37 cellular contexts compared by ENCODE assay signal in genomic region chr5:105767265-105767664, GRCh38.
"Had no signal": no experiment of that assay in that cellular context is flagged by ENCODE, and none has a peak within 500 bp of the region (broad histone marks: within the 10 kb centered on the region; RNA-seq: fewer than 3 reads in every experiment).

No MANE protein-coding gene starts in this region.

- DNase-seq: activated B cell treated with CpG ODN at 0.5 μM for 24 hours; activated CD4-positive, alpha-beta memory T cell treated with anti-CD3 and anti-CD28 coated beads for 36 hours; activated CD4-positive, alpha-beta T cell treated with anti-CD3 and anti-CD28 coated beads for 36 hours; activated CD4-positive, alpha-beta T cell treated with anti-CD3 and anti-CD28 coated beads, Interleukin-2, amount 10 ng/mL, durations not matched to agents 24 days and 14 days; activated CD8-positive, alpha-beta memory T cell treated with anti-CD3 and anti-CD28 coated beads, Interleukin-2, amount 10 ng/mL, durations not matched to agents 7 days and 5 days; activated CD8-positive, alpha-beta memory T cell treated with anti-CD3 and anti-CD28 coated beads, Interleukin-2, amount 50 U/mL, for 4 hours; activated CD8-positive, alpha-beta T cell treated with anti-CD3 and anti-CD28 coated beads, Interleukin-2, amount 10 ng/mL, durations not matched to agents 7 days and 5 days; activated effector memory CD4-positive, alpha-beta T cell treated with anti-CD3 and anti-CD28 coated beads, Interleukin-2, amount 50 U/mL, for 16 hours; activated naive CD4-positive, alpha-beta T cell treated with anti-CD3 and anti-CD28 coated beads for 36 hours; activated naive CD8-positive, alpha-beta T cell treated with anti-CD3 and anti-CD28 coated beads for 36 hours; activated naive CD8-positive, alpha-beta T cell treated with anti-CD3 and anti-CD28 coated beads, Interleukin-2, amount 50 U/mL, for 24 hours; activated T-cell treated with anti-CD3 and anti-CD28 coated beads, Interleukin-2, amount 50 U/mL, for 1 hour; activated T-cell treated with anti-CD3 and anti-CD28 coated beads, Interleukin-2, amount 50 U/mL, for 48 hours; adrenal gland; amygdala; aorta; body of pancreas; dorsolateral prefrontal cortex; effector memory CD4-positive, alpha-beta T cell; endodermal cell; erythroblast; foreskin keratinocyte; gastrocnemius medialis; heart right ventricle; hippocampal formation; T-helper 17 cell; T1000; WERI-Rb-1 had no signal

- H3K4me3 Mint-ChIP-seq: activated B cell treated with CpG ODN at 0.5 μM for 24 hours; activated CD4-positive, alpha-beta memory T cell treated with anti-CD3 and anti-CD28 coated beads for 36 hours; activated CD4-positive, alpha-beta T cell treated with anti-CD3 and anti-CD28 coated beads for 36 hours; activated CD4-positive, alpha-beta T cell treated with anti-CD3 and anti-CD28 coated beads, Interleukin-2, amount 10 ng/mL, durations not matched to agents 24 days and 14 days; activated CD8-positive, alpha-beta memory T cell treated with anti-CD3 and anti-CD28 coated beads, Interleukin-2, amount 10 ng/mL, durations not matched to agents 7 days and 5 days; activated CD8-positive, alpha-beta T cell treated with anti-CD3 and anti-CD28 coated beads, Interleukin-2, amount 10 ng/mL, durations not matched to agents 7 days and 5 days; activated naive CD4-positive, alpha-beta T cell treated with anti-CD3 and anti-CD28 coated beads for 36 hours; activated naive CD4-positive, alpha-beta T cell treated with anti-CD3 and anti-CD28 coated beads, Interleukin-2, amount 50 U/mL, for 24 hours; activated naive CD8-positive, alpha-beta T cell treated with anti-CD3 and anti-CD28 coated beads for 36 hours; activated naive CD8-positive, alpha-beta T cell treated with anti-CD3 and anti-CD28 coated beads, Interleukin-2, amount 50 U/mL, for 24 hours; activated T-helper 1 cell treated with anti-CD3 and anti-CD28 coated beads, Interleukin-12 subunit alpha, Interleukin-12 subunit beta, Interleukin-2, Interleukin-4 antibody, amounts not matched to agents 30 ng/mL and 10 ng/mL and 1 ng/mL, durations not matched to agents 14 hours and 24 hours and 36 hours; central memory CD8-positive, alpha-beta T cell; dendritic cell treated with granulocyte-macrophage colony-stimulating factor and Interleukin-4, amounts not matched to agents 40 ng/mL and 50 ng/mL, for 4 days; endodermal cell; T-helper 17 cell; T-helper 2 cell treated with Interferon-gamma antibody and Interleukin-4, amounts not matched to agents 5 μg/mL and 100 μg/mL, for 36 hours had no signal

- H3K36me3 Mint-ChIP-seq: activated CD8-positive, alpha-beta memory T cell treated with anti-CD3 and anti-CD28 coated beads, Interleukin-2, amount 10 ng/mL, durations not matched to agents 7 days and 5 days; activated naive CD4-positive, alpha-beta T cell treated with anti-CD3 and anti-CD28 coated beads, Interleukin-2, amount 50 U/mL, for 24 hours; activated naive CD8-positive, alpha-beta T cell treated with anti-CD3 and anti-CD28 coated beads for 36 hours had no signal

- H3K4me1 ChIP-seq: adrenal gland, body of pancreas, esophagus muscularis mucosa, foreskin keratinocyte, gastrocnemius medialis, heart right ventricle had no signal

- H3K27ac Mint-ChIP-seq: activated B cell treated with CpG ODN at 0.5 μM for 24 hours; activated CD4-positive, alpha-beta memory T cell treated with anti-CD3 and anti-CD28 coated beads for 36 hours; activated CD4-positive, alpha-beta T cell treated with anti-CD3 and anti-CD28 coated beads for 36 hours; activated CD4-positive, alpha-beta T cell treated with anti-CD3 and anti-CD28 coated beads, Interleukin-2, amount 10 ng/mL, durations not matched to agents 24 days and 14 days; activated CD8-positive, alpha-beta memory T cell treated with anti-CD3 and anti-CD28 coated beads, Interleukin-2, amount 10 ng/mL, durations not matched to agents 7 days and 5 days; activated CD8-positive, alpha-beta T cell treated with anti-CD3 and anti-CD28 coated beads, Interleukin-2, amount 10 ng/mL, durations not matched to agents 7 days and 5 days; activated naive CD4-positive, alpha-beta T cell treated with anti-CD3 and anti-CD28 coated beads for 36 hours; activated naive CD4-positive, alpha-beta T cell treated with anti-CD3 and anti-CD28 coated beads, Interleukin-2, amount 50 U/mL, for 24 hours; activated naive CD8-positive, alpha-beta T cell treated with anti-CD3 and anti-CD28 coated beads for 36 hours; activated naive CD8-positive, alpha-beta T cell treated with anti-CD3 and anti-CD28 coated beads, Interleukin-2, amount 50 U/mL, for 24 hours; activated T-helper 1 cell treated with anti-CD3 and anti-CD28 coated beads, Interleukin-12 subunit alpha, Interleukin-12 subunit beta, Interleukin-2, Interleukin-4 antibody, amounts not matched to agents 30 ng/mL and 10 ng/mL and 1 ng/mL, durations not matched to agents 14 hours and 24 hours and 36 hours; activated T-helper 2 cell treated with anti-CD3 and anti-CD28 coated beads, Interferon-gamma antibody, Interleukin-2, Interleukin-4, amounts not matched to agents 10 μg/mL and 5 μg/mL and 100 μg/mL, durations not matched to agents 14 hours and 24 hours and 36 hours; dendritic cell treated with granulocyte-macrophage colony-stimulating factor and Interleukin-4, amounts not matched to agents 40 ng/mL and 50 ng/mL, for 4 days; endodermal cell; T-helper 17 cell; T-helper 2 cell treated with Interferon-gamma antibody and Interleukin-4, amounts not matched to agents 5 μg/mL and 100 μg/mL, for 36 hours had no signal

- ATAC-seq: activated CD4-positive, alpha-beta T cell treated with anti-CD3 and anti-CD28 coated beads for 36 hours; activated CD4-positive, CD25-positive, alpha-beta regulatory T cell treated with anti-CD3 and anti-CD28 coated beads, Interleukin-2, amount 50 U/mL, for 24 hours; activated CD8-positive, alpha-beta memory T cell treated with anti-CD3 and anti-CD28 coated beads, Interleukin-2, amount 10 ng/mL, durations not matched to agents 7 days and 5 days; activated CD8-positive, alpha-beta T cell treated with anti-CD3 and anti-CD28 coated beads, Interleukin-2, amount 10 ng/mL, durations not matched to agents 7 days and 5 days; activated naive CD8-positive, alpha-beta T cell treated with anti-CD3 and anti-CD28 coated beads, Interleukin-2, amount 50 U/mL, for 24 hours; body of pancreas; foreskin keratinocyte; gastrocnemius medialis; heart right ventricle; T-helper 17 cell had no signal

- H3K27ac ChIP-seq: adrenal gland, body of pancreas, coronary artery, dorsolateral prefrontal cortex, esophagus muscularis mucosa, foreskin keratinocyte, gastrocnemius medialis, heart right ventricle, WERI-Rb-1 had no signal

- H3K9me3 ChIP-seq: adrenal gland, gastrocnemius medialis had no signal

- H3K27me3 Mint-ChIP-seq: activated B cell treated with CpG ODN at 0.5 μM for 24 hours; activated CD4-positive, alpha-beta memory T cell treated with anti-CD3 and anti-CD28 coated beads for 36 hours; activated CD4-positive, alpha-beta T cell treated with anti-CD3 and anti-CD28 coated beads for 36 hours; activated CD4-positive, alpha-beta T cell treated with anti-CD3 and anti-CD28 coated beads, Interleukin-2, amount 10 ng/mL, durations not matched to agents 24 days and 14 days; activated CD8-positive, alpha-beta memory T cell treated with anti-CD3 and anti-CD28 coated beads, Interleukin-2, amount 10 ng/mL, durations not matched to agents 7 days and 5 days; activated naive CD4-positive, alpha-beta T cell treated with anti-CD3 and anti-CD28 coated beads, Interleukin-2, amount 50 U/mL, for 24 hours; activated naive CD8-positive, alpha-beta T cell treated with anti-CD3 and anti-CD28 coated beads for 36 hours; activated naive CD8-positive, alpha-beta T cell treated with anti-CD3 and anti-CD28 coated beads, Interleukin-2, amount 50 U/mL, for 24 hours; central memory CD8-positive, alpha-beta T cell; dendritic cell treated with granulocyte-macrophage colony-stimulating factor and Interleukin-4, amounts not matched to agents 40 ng/mL and 50 ng/mL, for 4 days; T-helper 17 cell had no signal

- H3K36me3 ChIP-seq: adrenal gland, esophagus muscularis mucosa, gastrocnemius medialis, heart right ventricle, WERI-Rb-1 had no signal

- H3K4me1 Mint-ChIP-seq: activated B cell treated with CpG ODN at 0.5 μM for 24 hours; activated CD4-positive, alpha-beta T cell treated with anti-CD3 and anti-CD28 coated beads for 36 hours; activated CD4-positive, alpha-beta T cell treated with anti-CD3 and anti-CD28 coated beads, Interleukin-2, amount 10 ng/mL, durations not matched to agents 24 days and 14 days; activated CD8-positive, alpha-beta memory T cell treated with anti-CD3 and anti-CD28 coated beads, Interleukin-2, amount 10 ng/mL, durations not matched to agents 7 days and 5 days; activated naive CD4-positive, alpha-beta T cell treated with anti-CD3 and anti-CD28 coated beads, Interleukin-2, amount 50 U/mL, for 24 hours; activated naive CD8-positive, alpha-beta T cell treated with anti-CD3 and anti-CD28 coated beads for 36 hours; activated naive CD8-positive, alpha-beta T cell treated with anti-CD3 and anti-CD28 coated beads, Interleukin-2, amount 50 U/mL, for 24 hours; central memory CD8-positive, alpha-beta T cell; endodermal cell; T-helper 17 cell had no signal

- H3K27me3 ChIP-seq: adrenal gland, body of pancreas, dorsolateral prefrontal cortex, esophagus muscularis mucosa, foreskin keratinocyte, gastrocnemius medialis, heart right ventricle had no signal

- H3K4me3 ChIP-seq: adrenal gland, body of pancreas, coronary artery, dorsolateral prefrontal cortex, esophagus muscularis mucosa, gastrocnemius medialis, heart right ventricle had no signal
